In genomic region chr11:74048993-74049392, GRCh38 we compare ENCODE assay signal across 14 cellular contexts. TPM values are rescaled to one million over a fixed set of nuclear protein-coding genes. Genes with fewer than 3 reads are reported as not detected.
DNase-seq lines count a peak whose midpoint lies in the region; ATAC-seq and TF ChIP-seq lines count a peak whose summit lies in the region.
"Had no signal": no experiment of that assay in that cellular context is flagged by ENCODE, and none has a peak within 500 bp of the region (broad histone marks: within the 10 kb centered on the region; RNA-seq: fewer than 3 reads in every experiment).

No MANE protein-coding gene starts in this region.

- H3K4ac ChIP-seq in IMR-90 (ENCODE audit: low read depth, low read length) = no peak overlapping the region

- H2BK15ac ChIP-seq in IMR-90 (ENCODE audit: low read depth, low read length) = 0 out of 3 replicates have a peak overlapping the region, but pooled peaks have one; percentile 16

- TF ChIP-seq RAD21 in IMR-90 (IDR thresholded peaks at IDR 0.05; ENCODE audit: low read length) = no peak

- H4K5ac ChIP-seq in IMR-90 (ENCODE audit: low read depth, low read length) = no peak overlapping the region; the same call in 1 of the 2 replicates

- H3K79me1 ChIP-seq in IMR-90 (ENCODE audit: low read depth in 1 of 2, low read length in 2 of 2) = peaks cover 0 to 5% of the 10 kb centered on the region in 2 experiments; a peak in 2 of 4 replicates

- TF ChIP-seq POLR2A in IMR-90 (IDR thresholded peaks at IDR 0.05; ENCODE audit: low read depth, low read length) = no peak

- no peak overlapping the region for H3K18ac ChIP-seq in IMR-90 (ENCODE audit: low read depth, low read length)

- CTCF ChIA-PET in IMR-90 (lab: Yijun Ruan, JAX) = no interaction called here

- no peak overlapping the region for H2AK9ac ChIP-seq in IMR-90 (replicated peaks; ENCODE audit: low read depth, low read length, poor library complexity)

- peak overlapping the region; percentile 31 for H3K27ac Mint-ChIP-seq in activated T-helper 17 cell treated with anti-CD3 and anti-CD28 coated beads, Interleukin-2, amount 50 U/mL, for 72 hours
- H3K27ac Mint-ChIP-seq in neural crest cell (ENCODE audit: unreplicated experiment) = peak overlapping the region; percentile 15
- H3K27ac Mint-ChIP-seq: CD4-positive, alpha-beta memory T cell had no signal

- dilution Hi-C loops in IMR-90 (cut with HindIII; ENCODE audit: low sequenced_read_pairs, unreplicated experiment) = no loop called here

- intact Hi-C loops in IMR-90 (cut with micrococcal nuclease) = no loop called here

- ATAC-seq in IMR-90 (ENCODE audit: low read depth) = no peak
- no peak for ATAC-seq in activated T-helper 17 cell treated with anti-CD3 and anti-CD28 coated beads, Interleukin-2, amount 50 U/mL, for 72 hours (replicated peaks)
- ATAC-seq in esophagus mucosa = no peak

- in situ Hi-C loops in IMR-90 (cut with MboI; ENCODE audit: low sequenced_read_pairs) = no loop called here

- no peak overlapping the region for H3K9ac ChIP-seq in IMR-90 (ENCODE audit: low read depth, low read length)

- peaks cover 5% of the 10 kb centered on the region for H3K36me3 ChIP-seq in IMR-90 (ENCODE audit: control insufficient read depth, insufficient read depth, low read length)

- H3K4me3 ChIP-seq in IMR-90 (ENCODE audit: insufficient read depth, low read depth, low read length) = no peak overlapping the region
- H3K4me3 ChIP-seq: HAP-1 had no signal

- H2BK120ac ChIP-seq in IMR-90 (ENCODE audit: low read depth, low read length) = no peak overlapping the region

- no peaks in the 10 kb centered on the region for H3K9me3 Mint-ChIP-seq in activated T-helper 17 cell treated with anti-CD3 and anti-CD28 coated beads, Interleukin-2, amount 50 U/mL, for 72 hours
- H3K9me3 Mint-ChIP-seq in neural crest cell = no peaks in the 10 kb centered on the region

- H3K9me3 ChIP-seq in IMR-90 (ENCODE audit: control insufficient read depth, insufficient read depth, low read length) = no peaks in the 10 kb centered on the region
- H3K9me3 ChIP-seq: HAP-1 had no signal

- H2BK20ac ChIP-seq in IMR-90 (ENCODE audit: low read depth, low read length) = no peak overlapping the region

- H3K23ac ChIP-seq in IMR-90 (ENCODE audit: low read depth, low read length) = no peak overlapping the region

- no peak for TF ChIP-seq CTCF in IMR-90 (conservative IDR thresholded peaks at IDR 0.05; ENCODE audit: low read depth, low read length)
- no peak for TF ChIP-seq CTCF in neural crest cell (conservative IDR thresholded peaks at IDR 0.05)

- H3K56ac ChIP-seq in IMR-90 (ENCODE audit: extremely low read depth, insufficient read depth, low read length) = no peak overlapping the region

- H3K27me3 Mint-ChIP-seq in activated T-helper 17 cell treated with anti-CD3 and anti-CD28 coated beads, Interleukin-2, amount 50 U/mL, for 72 hours = no peaks in the 10 kb centered on the region
- H3K27me3 Mint-ChIP-seq in neural crest cell (ENCODE audit: low read depth) = no peaks in the 10 kb centered on the region
- H3K27me3 Mint-ChIP-seq: CD4-positive, alpha-beta memory T cell had no signal

- peaks cover 9% of the 10 kb centered on the region for H3K4me1 ChIP-seq in IMR-90 (ENCODE audit: control insufficient read depth, insufficient read depth, low read length)

- no peaks in the 10 kb centered on the region for H3K4me1 Mint-ChIP-seq in activated T-helper 17 cell treated with anti-CD3 and anti-CD28 coated beads, Interleukin-2, amount 50 U/mL, for 72 hours
- no peaks in the 10 kb centered on the region for H3K4me1 Mint-ChIP-seq in neural crest cell

- H3K14ac ChIP-seq in IMR-90 (replicated peaks; ENCODE audit: low read depth, low read length) = no peak overlapping the region

- no peak overlapping the region for H3K27ac ChIP-seq in IMR-90 (ENCODE audit: insufficient read depth, low read length)

- peak overlapping the region; percentile 44; the same call in 1 of the 2 replicates for H4K91ac ChIP-seq in IMR-90 (ENCODE audit: insufficient read depth, low read depth, low read length)

- H2BK5ac ChIP-seq in IMR-90 (ENCODE audit: low read depth, low read length, poor library complexity, severe bottlenecking) = no peak overlapping the region

- H4K20me1 ChIP-seq in IMR-90 (ENCODE audit: insufficient read depth, low read length) = no peaks in the 10 kb centered on the region

- WGBS in IMR-90 (ENCODE audit: extremely low coverage in 2 of 2, insufficient read length in 1 of 2), 2 experiments = no CpG with 5 or more reads among the region's 5 CpGs

- H4K8ac ChIP-seq in IMR-90 (ENCODE audit: low read depth in 2 of 2, low read length in 2 of 2) = peak overlapping the region in 1 of 2 experiments; percentile 16; a peak in 1 of 4 replicates

- POLR2A ChIA-PET in IMR-90 (lab: Charles Lee; ENCODE audit: unreplicated experiment) = no interaction called here

- H3K4me2 ChIP-seq in IMR-90 (ENCODE audit: low read depth, low read length) = no peak overlapping the region

- H2AK5ac ChIP-seq in IMR-90 (ENCODE audit: low read depth, low read length) = 0 out of 2 replicates have a peak overlapping the region, but pooled peaks have one; percentile 13

- H3K27me3 ChIP-seq in IMR-90 (ENCODE audit: control insufficient read depth, insufficient read depth, low read length) = no peaks in the 10 kb centered on the region

- no TSS peak for BruUV-seq in IMR-90 (replicated peaks; lab: Mats Ljungman, UMichigan)

- no peak overlapping the region for H3K4me3 Mint-ChIP-seq in activated T-helper 17 cell treated with anti-CD3 and anti-CD28 coated beads, Interleukin-2, amount 50 U/mL, for 72 hours
- H3K4me3 Mint-ChIP-seq in neural crest cell = no peak overlapping the region
- H3K4me3 Mint-ChIP-seq: CD4-positive, alpha-beta memory T cell had no signal

- H3K9me1 ChIP-seq in IMR-90 (ENCODE audit: insufficient read depth, low read length) = peaks cover 10% of the 10 kb centered on the region

- no peak overlapping the region for H2AFZ ChIP-seq in IMR-90 (replicated peaks; ENCODE audit: low read length, poor library complexity)

- DNase-seq in IMR-90 (peak; percentile 38), neural crest cell (ENCODE audit: low read depth, low spot score) (no peak), dedifferentiated amniotic fluid mesenchymal stem cell (ENCODE audit: extremely low spot score) (no peak), NCI-H226 (no peak)
- DNase-seq: C1 segment of cervical spinal cord; Calu3; CD4-positive, alpha-beta memory T cell; COR-L47; DMS153; DND-41; GOT3 had no signal

- H3K36me3 Mint-ChIP-seq in activated T-helper 17 cell treated with anti-CD3 and anti-CD28 coated beads, Interleukin-2, amount 50 U/mL, for 72 hours (ENCODE audit: low read depth) = peaks cover 55% of the 10 kb centered on the region
- H3K36me3 Mint-ChIP-seq in neural crest cell (ENCODE audit: low read depth) = peaks cover 13% of the 10 kb centered on the region

TF ChIP-seq in IMR-90, 13 proteins besides CTCF, POLR2A, EP300 and RAD21:
- TF ChIP-seq CHD1 (IDR thresholded peaks at IDR 0.05; ENCODE audit: low read depth, low read length) (no peak), CEBPB (IDR thresholded peaks at IDR 0.05; ENCODE audit: low read depth, low read length) (peak; percentile 71), USF2 (IDR thresholded peaks at IDR 0.05; ENCODE audit: low read depth, low read length) (no peak), SMC3 (IDR thresholded peaks at IDR 0.05; ENCODE audit: low read depth, low read length) (no peak), ELK1 (IDR thresholded peaks at IDR 0.05; ENCODE audit: borderline replicate concordance, low read depth, low read length) (no peak)

RNA-seq across cellular contexts. Expression of gene UCP3, which starts 40.1 kb away (rescaled TPM):
- total RNA-seq in IMR-90 (2012; rRNA removed) (under 0.01 TPM in 2 replicates), neural crest cell (4.0 TPM in 2 replicates), esophagus mucosa (0.28 TPM)
- 0.80 TPM in 2 replicates for polyA plus RNA-seq in IMR-90 (2012; rRNA removed)
- 0.05 and 0.24 TPM in 2 replicates for polyA plus RNA-seq in IMR-90 (2012; cell fraction: cytosol; rRNA removed)
- polyA plus RNA-seq in IMR-90 (2012; cell fraction: nucleus; rRNA removed; ENCODE audit: low replicate concordance) = 5.7 and 10.3 TPM in 2 replicates
- total RNA-seq in activated T-helper 17 cell treated with anti-CD3 and anti-CD28 coated beads, Interleukin-2, amount 50 U/mL, for 72 hours = 1 to 10 TPM; 4.3 to 6.6 TPM
